18 cellular contexts compared by ENCODE assay signal in genomic region chr2:159661286-159661685, GRCh38. TPM values are rescaled to one million over a fixed set of nuclear protein-coding genes. Genes with fewer than 3 reads are reported as not detected.
A peak's percentile ranks its signal among the peaks of the same experiment; 100 is the strongest.
DNase-seq lines count a peak whose midpoint lies in the region; ATAC-seq and TF ChIP-seq lines count a peak whose summit lies in the region.
"Had no signal": no experiment of that assay in that cellular context is flagged by ENCODE, and none has a peak within 500 bp of the region (broad histone marks: within the 10 kb centered on the region; RNA-seq: fewer than 3 reads in every experiment).

No MANE protein-coding gene starts in this region.

- POLR2A ChIA-PET in SK-N-SH (lab: Yijun Ruan, JAX) (no interaction called here), HEK293T (lab: Yijun Ruan, JAX) (no interaction called here)

- H3K4me2 ChIP-seq in SK-N-SH (no peak overlapping the region), fibroblast of lung (ENCODE audit: extremely low read depth, insufficient read depth, low read length) (no peak overlapping the region)

- H3F3A ChIP-seq in SK-N-SH (replicated peaks; ENCODE audit: insufficient read depth), result no peaks in the 10 kb centered on the region

- TF ChIP-seq RAD21 in SK-N-SH (IDR thresholded peaks at IDR 0.05; ENCODE audit: low read length), result no peak

- no peak overlapping the region for H3K27ac ChIP-seq in SK-N-SH (ENCODE audit: low read depth in 2 of 2, low read length in 1 of 2)
- H3K27ac ChIP-seq in fibroblast of lung (ENCODE audit: insufficient read depth, low read length), result no peak overlapping the region
- H3K27ac ChIP-seq: 22Rv1 had no signal

- DNase-seq in SK-N-SH (no peak), RPMI7951 (ENCODE audit: low read depth) (peak; percentile 3), fibroblast of lung (ENCODE audit: low read depth in 2 of 2) (peak; percentile 38 to 41), stromal cell of bone marrow (ENCODE audit: low read depth) (peak; percentile 33), NCI-H1436 (lab: John Stamatoyannopoulos, UW) (no peak), HEK293T (ENCODE audit: extremely low spot score) (no peak), mesenteric fat pad (ENCODE audit: low spot score) (no peak)
- DNase-seq: CD4-positive, alpha-beta memory T cell; DMS53; MM.1S; NCI-H1105; NCI-H187; NCI-H2107; NCI-H510A; NCI-H748 treated with DMSO at 0.1 percent for 48 hours; SHP77 treated with DMSO at 0.1 percent for 48 hours had no signal

- H3K4me1 ChIP-seq in SK-N-SH (ENCODE audit: control insufficient read depth in 1 of 2, insufficient read depth in 2 of 2, low read depth in 1 of 2, low read length in 1 of 2), result no peaks in the 10 kb centered on the region
- no peaks in the 10 kb centered on the region for H3K4me1 ChIP-seq in fibroblast of lung (ENCODE audit: control insufficient read depth, extremely low read depth, insufficient read depth, low read length)

- no peaks in the 10 kb centered on the region for H3K27me3 ChIP-seq in SK-N-SH (ENCODE audit: insufficient read depth)
- H3K27me3 ChIP-seq in fibroblast of lung (ENCODE audit: control insufficient read depth, insufficient read depth, low read length), result no peaks in the 10 kb centered on the region

- no peak overlapping the region for H3K4me3 ChIP-seq in SK-N-SH (ENCODE audit: low read depth in 2 of 2, low read length in 1 of 2)
- H3K4me3 ChIP-seq in fibroblast of lung (replicated peaks in 1 of 4; ENCODE audit: control extremely low read depth in 1 of 4, insufficient read depth in 1 of 4, low read depth in 3 of 4, low read length in 4 of 4), result no peak overlapping the region

- no peaks in the 10 kb centered on the region for H3K9me2 ChIP-seq in SK-N-SH

- no peak for ATAC-seq in SK-N-SH treated with all-trans-retinoic acid at 6 μM for 48 hours

- H4K20me1 ChIP-seq in SK-N-SH (ENCODE audit: insufficient read depth), result no peaks in the 10 kb centered on the region
- H4K20me1 ChIP-seq in fibroblast of lung (ENCODE audit: control insufficient read depth, extremely low read depth, insufficient read depth, low read length), result no peaks in the 10 kb centered on the region

- TF ChIP-seq CTCF in SK-N-SH (IDR thresholded peaks at IDR 0.05), result no peak
- no peak for TF ChIP-seq CTCF in fibroblast of lung (conservative IDR thresholded peaks at IDR 0.05 in 1 of 2, IDR thresholded peaks at IDR 0.05 in 1 of 2; ENCODE audit: low read depth in 1 of 2, low read length in 2 of 2)

- H3K79me2 ChIP-seq in SK-N-SH (ENCODE audit: insufficient read depth) (no peaks in the 10 kb centered on the region), fibroblast of lung (ENCODE audit: control insufficient read depth, insufficient read depth, low read length) (no peaks in the 10 kb centered on the region)

- H2AFZ ChIP-seq in SK-N-SH (ENCODE audit: low read depth), result no peak overlapping the region
- no peak overlapping the region for H2AFZ ChIP-seq in fibroblast of lung (ENCODE audit: low read length)

- no peaks in the 10 kb centered on the region for H3K9me3 ChIP-seq in SK-N-SH
- no peaks in the 10 kb centered on the region for H3K9me3 ChIP-seq in fibroblast of lung (ENCODE audit: control insufficient read depth, insufficient read depth, low read depth, low read length)

- no peak for TF ChIP-seq EP300 in SK-N-SH (IDR thresholded peaks at IDR 0.05; ENCODE audit: borderline replicate concordance in 1 of 2, low read depth in 1 of 2, low read length in 1 of 2)

- H3K9ac ChIP-seq in SK-N-SH, result no peak overlapping the region
- H3K9ac ChIP-seq in fibroblast of lung (ENCODE audit: insufficient read depth, low read length), result no peak overlapping the region

- CTCF ChIA-PET in SK-N-SH (lab: Yijun Ruan, JAX), result no interaction called here
- CTCF ChIA-PET in HEK293T (lab: Yijun Ruan, JAX), result no interaction called here

- H3K36me3 ChIP-seq in SK-N-SH (replicated peaks in 1 of 2; ENCODE audit: control insufficient read depth in 1 of 2, insufficient read depth in 2 of 2, low read length in 1 of 2), result no peaks in the 10 kb centered on the region
- no peaks in the 10 kb centered on the region for H3K36me3 ChIP-seq in fibroblast of lung (ENCODE audit: control insufficient read depth, insufficient read depth, low read length)

TF ChIP-seq in SK-N-SH treated with all-trans-retinoic acid at 6 μM for 48 hours, 23 proteins besides CTCF, POLR2A, EP300 and RAD21:
- TF ChIP-seq ESRRG (CRISPR knock-in tag; IDR thresholded peaks at IDR 0.05), result no peak
- TF ChIP-seq RARB (CRISPR knock-in tag; IDR thresholded peaks at IDR 0.05), result no peak
- peak; percentile 22; the same call in 1 of the 2 replicates for TF ChIP-seq ZNF8 (CRISPR knock-in tag; IDR thresholded peaks at IDR 0.05)
TF ChIP-seq in SK-N-SH treated with all-trans-retinoic acid at 6 μM for 48 hours: peak in this region for 1.

TF ChIP-seq in SK-N-SH, 30 proteins besides CTCF, POLR2A, EP300 and RAD21 (continues in another document):
- TF ChIP-seq NFIC (IDR thresholded peaks at IDR 0.05; ENCODE audit: borderline replicate concordance) (no peak), JUND (IDR thresholded peaks at IDR 0.05) (no peak), RXRA (IDR thresholded peaks at IDR 0.05; ENCODE audit: borderline replicate concordance, low read depth) (no peak), FOXM1 (IDR thresholded peaks at IDR 0.05; ENCODE audit: low read depth) (no peak), POLR2AphosphoS5 (IDR thresholded peaks at IDR 0.05; ENCODE audit: low read depth, low read length) (no peak), ELF1 (IDR thresholded peaks at IDR 0.05) (no peak), MEF2A (IDR thresholded peaks at IDR 0.05; ENCODE audit: borderline replicate concordance, low read depth) (no peak), FOSL2 (IDR thresholded peaks at IDR 0.05; ENCODE audit: borderline replicate concordance, low read depth) (no peak), YY1 (IDR thresholded peaks at IDR 0.05; ENCODE audit: low read depth) (no peak)
- TF ChIP-seq, protein P1, sequence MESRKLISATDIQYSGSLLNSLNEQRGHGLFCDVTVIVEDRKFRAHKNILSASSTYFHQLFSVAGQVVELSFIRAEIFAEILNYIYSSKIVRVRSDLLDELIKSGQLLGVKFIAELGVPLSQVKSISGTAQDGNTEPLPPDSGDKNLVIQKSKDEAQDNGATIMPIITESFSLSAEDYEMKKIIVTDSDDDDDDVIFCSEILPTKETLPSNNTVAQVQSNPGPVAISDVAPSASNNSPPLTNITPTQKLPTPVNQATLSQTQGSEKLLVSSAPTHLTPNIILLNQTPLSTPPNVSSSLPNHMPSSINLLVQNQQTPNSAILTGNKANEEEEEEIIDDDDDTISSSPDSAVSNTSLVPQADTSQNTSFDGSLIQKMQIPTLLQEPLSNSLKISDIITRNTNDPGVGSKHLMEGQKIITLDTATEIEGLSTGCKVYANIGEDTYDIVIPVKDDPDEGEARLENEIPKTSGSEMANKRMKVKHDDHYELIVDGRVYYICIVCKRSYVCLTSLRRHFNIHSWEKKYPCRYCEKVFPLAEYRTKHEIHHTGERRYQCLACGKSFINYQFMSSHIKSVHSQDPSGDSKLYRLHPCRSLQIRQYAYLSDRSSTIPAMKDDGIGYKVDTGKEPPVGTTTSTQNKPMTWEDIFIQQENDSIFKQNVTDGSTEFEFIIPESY (IDR thresholded peaks at IDR 0.05; ENCODE audit: borderline replicate concordance, low read depth), result no peak

TF ChIP-seq in HEK293T, 16 proteins besides CTCF, POLR2A, EP300 and RAD21:
- no peak for TF ChIP-seq ZNF384 (IDR thresholded peaks at IDR 0.05)
- TF ChIP-seq FOXM1 (IDR thresholded peaks at IDR 0.05; ENCODE audit: borderline replicate concordance), result no peak
- no peak for TF ChIP-seq NFRKB (IDR thresholded peaks at IDR 0.05)
- no peak for TF ChIP-seq FOXA1 (IDR thresholded peaks at IDR 0.05)
- TF ChIP-seq HDGF (IDR thresholded peaks at IDR 0.05; ENCODE audit: borderline replicate concordance), result no peak
- TF ChIP-seq ARNT (IDR thresholded peaks at IDR 0.05), result no peak
- TF ChIP-seq SUZ12 (IDR thresholded peaks at IDR 0.05), result no peak

RNA-seq across cellular contexts. Expression of gene BAZ2B, which starts 44.9 kb away (rescaled TPM):
- polyA plus RNA-seq in SK-N-SH (2012; rRNA removed) (10.2 and 16.0 TPM in 2 replicates), fibroblast of lung (16.3 and 28.0 TPM in 2 replicates)
- polyA plus RNA-seq in SK-N-SH (2012; cell fraction: cytosol; rRNA removed), result 12.4 and 15.5 TPM in 2 replicates
- 13.2 and 28.2 TPM in 2 replicates for polyA plus RNA-seq in SK-N-SH (2012; cell fraction: nucleus; rRNA removed)
- total RNA-seq in RPMI7951 (2014; rRNA removed; shearing (Covaris generic)), result 24.1 and 25.1 TPM in 2 replicates
- total RNA-seq in fibroblast of lung (47.0 and 61.8 TPM in 2 replicates), mesenteric fat pad (55.6 TPM)
- polyA plus RNA-seq in fibroblast of lung (2012), result 8.7 and 17.1 TPM in 2 replicates
- 14.7 and 34.3 TPM in 2 replicates for polyA minus RNA-seq in fibroblast of lung (ENCODE audit: low replicate concordance)

RNA-seq across cellular contexts. Expression of gene MARCHF7, which starts 51.0 kb away (rescaled TPM):
- 18.4 and 20.3 TPM in 2 replicates for polyA plus RNA-seq in SK-N-SH (2012; rRNA removed)
- 32.2 and 33.0 TPM in 2 replicates for polyA plus RNA-seq in SK-N-SH (2012; cell fraction: cytosol; rRNA removed)
- polyA plus RNA-seq in SK-N-SH (2012; cell fraction: nucleus; rRNA removed), result 13.2 and 34.5 TPM in 2 replicates
- total RNA-seq in RPMI7951 (2014; rRNA removed; shearing (Covaris generic)), result 117 and 134 TPM in 2 replicates
- 90.1 and 97.1 TPM in 2 replicates for total RNA-seq in fibroblast of lung
- 60.4 and 65.6 TPM in 2 replicates for polyA plus RNA-seq in fibroblast of lung
- polyA plus RNA-seq in fibroblast of lung (2012), result 50.7 and 52.6 TPM in 2 replicates
- polyA minus RNA-seq in fibroblast of lung (ENCODE audit: low replicate concordance), result 5.3 and 7.3 TPM in 2 replicates
- total RNA-seq in mesenteric fat pad, result 72.5 TPM

Comparison
In these comparisons a context has a peak if more than half of its experiments do, and no peak if none do; other contexts are left out.
1. DNase-seq: peak in RPMI7951 (single experiment), fibroblast of lung (2 of 2) and stromal cell of bone marrow (single experiment); none in SK-N-SH (single experiment), NCI-H1436 (single experiment), HEK293T (single experiment) and mesenteric fat pad (single experiment).